Comparison of ENCODE assay signal across 8 cellular contexts in genomic region chr7:155380221-155380861, GRCh38.
DNase-seq lines count a peak whose midpoint lies in the region; ATAC-seq and TF ChIP-seq lines count a peak whose summit lies in the region.

No MANE protein-coding gene starts in this region.

- H3K9ac ChIP-seq in DND-41 (ENCODE audit: low read depth, low read length) (no peak overlapping the region), Karpas-422 (ENCODE audit: low read length) (no peak overlapping the region)

- H3K9me2 ChIP-seq in Karpas-422 (replicated peaks; ENCODE audit: insufficient read depth, low read length), result no peaks in the 10 kb centered on the region

- TF ChIP-seq CTCF in DND-41 (IDR thresholded peaks at IDR 0.05; ENCODE audit: borderline replicate concordance, extremely low read depth, low read length, poor library complexity, severe bottlenecking) (peak; percentile 56), fibroblast of villous mesenchyme (IDR thresholded peaks at IDR 0.05; ENCODE audit: insufficient read depth, low read depth, low read length) (peak; percentile 84), osteocyte (IDR thresholded peaks at IDR 0.05) (peak; percentile 81), tibial artery (IDR thresholded peaks at IDR 0.05) (peak; percentile 41 to 55)

- H3K79me2 ChIP-seq in DND-41 (ENCODE audit: insufficient read depth, low read length), result no peaks in the 10 kb centered on the region
- no peaks in the 10 kb centered on the region for H3K79me2 ChIP-seq in Karpas-422 (ENCODE audit: low read length)

- H2AFZ ChIP-seq in DND-41 (ENCODE audit: low read depth, low read length) (no peak overlapping the region), Karpas-422 (ENCODE audit: low read length) (no peak overlapping the region)

- H3K4me2 ChIP-seq in DND-41 (ENCODE audit: insufficient read depth, low read length) (no peak overlapping the region), Karpas-422 (ENCODE audit: low read depth, low read length, poor library complexity, severe bottlenecking) (no peak overlapping the region)

- H3K36me3 Mint-ChIP-seq in osteocyte (ENCODE audit: unreplicated experiment), result no peaks in the 10 kb centered on the region

- no peak overlapping the region for H3K27ac ChIP-seq in DND-41 (ENCODE audit: low read length)
- no peak overlapping the region for H3K27ac ChIP-seq in Karpas-422 (ENCODE audit: low read length)
- H3K27ac ChIP-seq in tibial artery, result no peak overlapping the region

- H3K27me3 ChIP-seq in DND-41 (ENCODE audit: insufficient read depth, low read length, poor library complexity) (peaks cover 42% of the 10 kb centered on the region), Karpas-422 (ENCODE audit: low read length) (no peaks in the 10 kb centered on the region), tibial artery (peaks cover 0 to 100% of the 10 kb centered on the region in 2 donors)

- no peaks in the 10 kb centered on the region for H3K9me3 Mint-ChIP-seq in osteocyte (ENCODE audit: unreplicated experiment)

- intact Hi-C loops in tibial artery (cut with DNase I; ENCODE audit: low total_unique reads), result no loop called here

- no peaks in the 10 kb centered on the region for H3K36me3 ChIP-seq in DND-41 (ENCODE audit: insufficient read depth, low read length)
- no peaks in the 10 kb centered on the region for H3K36me3 ChIP-seq in Karpas-422 (ENCODE audit: insufficient read depth, low read length)
- H3K36me3 ChIP-seq in tibial artery, result no peaks in the 10 kb centered on the region

- no peak overlapping the region for H3K27ac Mint-ChIP-seq in osteocyte (ENCODE audit: unreplicated experiment)

- no peak overlapping the region for H3K4me3 ChIP-seq in DND-41 (ENCODE audit: low read depth in 1 of 2, low read length in 2 of 2)
- H3K4me3 ChIP-seq in Karpas-422 (ENCODE audit: low read length), result no peak overlapping the region
- H3K4me3 ChIP-seq in fibroblast of villous mesenchyme (ENCODE audit: low read depth, low read length), result no peak overlapping the region
- H3K4me3 ChIP-seq in tibial artery, result no peak overlapping the region

- H3K27me3 Mint-ChIP-seq in osteocyte (ENCODE audit: unreplicated experiment), result peaks cover 80% of the 10 kb centered on the region

- H3K4me3 Mint-ChIP-seq in osteocyte (ENCODE audit: unreplicated experiment), result no peak overlapping the region

- peak; percentile 63; the same call in 2 of the 3 replicates for ATAC-seq in DND-41 (ENCODE audit: insufficient read depth, low read depth)
- ATAC-seq in GM21723 (IDR thresholded peaks at IDR 0.05; ENCODE audit: unreplicated experiment), result peak; percentile 84

- peaks cover 12% of the 10 kb centered on the region for H3K4me1 Mint-ChIP-seq in osteocyte (ENCODE audit: unreplicated experiment)

- H3K4me1 ChIP-seq in DND-41 (ENCODE audit: insufficient read depth, low read length) (peaks cover 11% of the 10 kb centered on the region), Karpas-422 (ENCODE audit: low read length) (no peaks in the 10 kb centered on the region), tibial artery (peaks cover 0 to 36% (median 32%) of the 10 kb centered on the region in 4 donors)

- DNase-seq in DND-41 (peak; percentile 54), Karpas-422 (peak; percentile 83), RKO (ENCODE audit: low spot score) (peak; percentile 76), fibroblast of villous mesenchyme (ENCODE audit: low read depth) (peak; percentile 55), osteocyte (ENCODE audit: extremely low spot score, unreplicated experiment) (no peak), tibial artery (peak in 1 of 2 donors; percentile 54)
- DNase-seq in activated T-helper 1 cell treated with anti-CD3 and anti-CD28 coated beads, Interleukin-2, amount 50 U/mL, for 16 hours (ENCODE audit: low read depth in 1 of 2, low spot score in 1 of 2), result peak; percentile 19 to 20

- H4K20me1 ChIP-seq in DND-41 (ENCODE audit: insufficient read depth, low read length) (peaks cover 12% of the 10 kb centered on the region), Karpas-422 (ENCODE audit: insufficient read depth, low read depth, low read length) (peaks cover 5% of the 10 kb centered on the region; the same call in 1 of the 2 replicates)

- H3K9me3 ChIP-seq in DND-41 (ENCODE audit: insufficient read depth, low read length, severe bottlenecking) (no peaks in the 10 kb centered on the region), Karpas-422 (ENCODE audit: low read length) (no peaks in the 10 kb centered on the region), tibial artery (no peaks in the 10 kb centered on the region)
